ENCODE assay signal across 1 cellular context in genomic region chr5:92613546-92613945, GRCh38.
TF ChIP-seq lines count a peak whose summit lies in the region.

No MANE protein-coding gene starts in this region.

TF ChIP-seq in SK-N-SH treated with all-trans-retinoic acid at 6 μM for 48 hours, 23 proteins besides CTCF, POLR2A, EP300 and RAD21 (continued from another document):
- no peak for TF ChIP-seq PATZ1 (CRISPR knock-in tag; IDR thresholded peaks at IDR 0.05; ENCODE audit: borderline replicate concordance)
- no peak for TF ChIP-seq ZNF70 (CRISPR knock-in tag; IDR thresholded peaks at IDR 0.05)
- TF ChIP-seq POU6F1 (CRISPR knock-in tag; IDR thresholded peaks at IDR 0.05; ENCODE audit: borderline replicate concordance, low read depth) = no peak
- no peak for TF ChIP-seq GLIS3 (CRISPR knock-in tag; IDR thresholded peaks at IDR 0.05)
- no peak for TF ChIP-seq ZNF8 (CRISPR knock-in tag; IDR thresholded peaks at IDR 0.05)
- TF ChIP-seq ISL1 (CRISPR knock-in tag; IDR thresholded peaks at IDR 0.05) = no peak
